ENCODE assay signal across 8 cellular contexts in the genomic region with DNA sequence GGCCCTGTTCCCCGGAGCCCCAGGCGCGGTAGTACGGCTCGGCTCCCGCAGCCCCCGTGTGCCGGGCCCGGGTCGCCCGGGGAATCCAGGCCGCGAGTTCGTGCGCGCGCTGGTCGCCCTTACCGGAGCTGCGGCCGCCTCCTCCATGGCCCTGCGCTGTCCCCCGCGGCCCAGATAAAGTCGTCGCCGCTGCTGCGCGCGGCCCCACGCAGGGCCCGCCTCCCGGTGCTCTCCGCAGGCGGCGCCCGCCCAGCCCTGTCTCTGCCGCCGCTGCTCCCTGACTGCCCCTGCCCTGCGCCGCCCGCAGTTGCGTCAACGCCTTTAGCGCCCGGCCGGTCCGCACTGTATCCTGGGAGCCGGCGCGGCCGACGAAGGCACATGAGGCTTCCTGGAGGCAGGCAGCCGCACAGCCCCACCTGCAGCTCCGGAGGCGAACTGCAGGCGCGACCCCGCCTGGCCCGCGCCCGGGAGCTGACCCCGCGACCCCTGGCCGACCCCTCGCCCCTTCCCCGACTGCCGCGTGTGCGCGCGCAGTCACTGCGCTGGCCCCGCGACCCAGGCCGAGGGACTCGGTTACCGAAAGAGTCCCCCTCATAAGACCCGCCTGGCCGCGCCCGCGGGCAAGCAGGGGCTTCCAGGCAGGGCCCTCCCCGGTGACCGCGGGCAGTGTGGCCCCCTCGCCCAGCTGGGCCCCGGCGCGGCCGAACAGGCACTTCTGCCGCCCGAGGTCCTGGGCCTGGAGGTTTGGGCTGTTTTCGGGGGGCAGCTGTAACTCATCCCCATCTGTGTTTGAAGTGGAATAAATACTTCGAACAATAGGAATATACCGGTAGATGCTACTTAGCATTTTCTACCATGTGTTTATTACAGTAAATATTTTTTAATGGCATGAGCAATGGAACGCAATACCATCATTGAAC.
DNase-seq lines count a peak whose midpoint lies in the region; ATAC-seq and TF ChIP-seq lines count a peak whose summit lies in the region.

No MANE protein-coding gene starts in this region.

- no peaks in the 10 kb centered on the region for H3K27me3 Mint-ChIP-seq in activated naive CD4-positive, alpha-beta T cell treated with anti-CD3 and anti-CD28 coated beads, Interleukin-2, amount 50 U/mL, for 24 hours
- H3K27me3 Mint-ChIP-seq in glutamatergic neuron (ENCODE audit: unreplicated experiment) = peaks cover 6% of the 10 kb centered on the region

- H4K20me1 ChIP-seq in osteoblast (ENCODE audit: insufficient read depth, low read length) = peaks cover 22% of the 10 kb centered on the region

- TF ChIP-seq POLR2A in NB4 (IDR thresholded peaks at IDR 0.05; ENCODE audit: extremely low read depth, insufficient read length) = peak; percentile 55

- peaks cover 5% of the 10 kb centered on the region for H3K36me3 Mint-ChIP-seq in activated naive CD4-positive, alpha-beta T cell treated with anti-CD3 and anti-CD28 coated beads, Interleukin-2, amount 50 U/mL, for 24 hours
- peaks cover under 1% of the 10 kb centered on the region for H3K36me3 Mint-ChIP-seq in glutamatergic neuron (ENCODE audit: unreplicated experiment)

- peaks cover 18% of the 10 kb centered on the region for H3K4me1 ChIP-seq in osteoblast (ENCODE audit: insufficient read depth, low read length)
- peaks cover 17 to 19% of the 10 kb centered on the region in 2 donors for H3K4me1 ChIP-seq in thoracic aorta (ENCODE audit: control insufficient read depth in 1 of 2, low read depth in 2 of 2)

- H2AFZ ChIP-seq in osteoblast (ENCODE audit: low read length) = peak overlapping the region; percentile 89

- ATAC-seq in HG02571 (IDR thresholded peaks at IDR 0.05; ENCODE audit: unreplicated experiment) (peak; percentile 89), thoracic aorta (ENCODE audit: insufficient number of reproducible peaks, low FRiP score, low read depth) (peak; percentile 71)

- peak overlapping the region; percentile 97 for H3K4me2 ChIP-seq in osteoblast (ENCODE audit: insufficient read depth, low read length)

- DNase-seq in GM10266 (ENCODE audit: extremely low spot score) (peak; percentile 91), NB4 (ENCODE audit: low read depth) (peak; percentile 98), SK-N-DZ (ENCODE audit: low spot score) (peak; percentile 91), glutamatergic neuron (peak; percentile 96), osteoblast (ENCODE audit: insufficient read length, low spot score, missing footprints) (peak; percentile 99), thoracic aorta (ENCODE audit: low spot score) (peak; percentile 77)

- no peaks in the 10 kb centered on the region for H3K27me3 ChIP-seq in osteoblast (ENCODE audit: insufficient read depth, low read length)
- H3K27me3 ChIP-seq in thoracic aorta (replicated peaks; ENCODE audit: insufficient read depth) = no peaks in the 10 kb centered on the region

- H3K9me3 Mint-ChIP-seq in activated naive CD4-positive, alpha-beta T cell treated with anti-CD3 and anti-CD28 coated beads, Interleukin-2, amount 50 U/mL, for 24 hours = no peaks in the 10 kb centered on the region
- H3K9me3 Mint-ChIP-seq in glutamatergic neuron (ENCODE audit: unreplicated experiment) = peaks cover 1% of the 10 kb centered on the region

- H3K27ac ChIP-seq in osteoblast (ENCODE audit: low read depth, low read length) (peak overlapping the region; percentile 60), thoracic aorta (peak overlapping the region; percentile 77 to 89)

- peaks cover 33% of the 10 kb centered on the region for H3K79me2 ChIP-seq in osteoblast (ENCODE audit: insufficient read depth, low read length)

- H3K36me3 ChIP-seq in osteoblast (ENCODE audit: insufficient read depth, low read length) (peaks cover 19% of the 10 kb centered on the region), thoracic aorta (peaks cover 14% of the 10 kb centered on the region)

- TF ChIP-seq CTCF in GM10266 (IDR thresholded peaks at IDR 0.05; ENCODE audit: control insufficient read depth, insufficient read depth, low read depth, missing control alignments) (peak; percentile 92), NB4 (IDR thresholded peaks at IDR 0.05; ENCODE audit: low read depth, low read length) (peak; percentile 69), glutamatergic neuron (IDR thresholded peaks at IDR 0.05; ENCODE audit: partially characterized antibody, unreplicated experiment) (peak; percentile 92), osteoblast (IDR thresholded peaks at IDR 0.05; ENCODE audit: extremely low read depth, low read depth, low read length) (peak; percentile 59), thoracic aorta (IDR thresholded peaks at IDR 0.05) (peak; percentile 95)

- H3K4me3 ChIP-seq in NB4 (ENCODE audit: low read depth, low read length) (peak overlapping the region; percentile 88), osteoblast (ENCODE audit: insufficient read depth, low read length) (peak overlapping the region; percentile 90), thoracic aorta (peak overlapping the region; percentile 97)

- H3K4me3 Mint-ChIP-seq in activated naive CD4-positive, alpha-beta T cell treated with anti-CD3 and anti-CD28 coated beads, Interleukin-2, amount 50 U/mL, for 24 hours = peak overlapping the region; percentile 92
- H3K4me3 Mint-ChIP-seq in glutamatergic neuron (ENCODE audit: unreplicated experiment) = peak overlapping the region; percentile 86

- H3K9me3 ChIP-seq in osteoblast (ENCODE audit: low read depth, low read length) = no peaks in the 10 kb centered on the region
- H3K9me3 ChIP-seq in thoracic aorta = no peaks in the 10 kb centered on the region

- H3K4me1 Mint-ChIP-seq in activated naive CD4-positive, alpha-beta T cell treated with anti-CD3 and anti-CD28 coated beads, Interleukin-2, amount 50 U/mL, for 24 hours = peaks cover 44% of the 10 kb centered on the region
- peaks cover 7% of the 10 kb centered on the region for H3K4me1 Mint-ChIP-seq in glutamatergic neuron (ENCODE audit: low read depth, unreplicated experiment)

- H3K27ac Mint-ChIP-seq in activated naive CD4-positive, alpha-beta T cell treated with anti-CD3 and anti-CD28 coated beads, Interleukin-2, amount 50 U/mL, for 24 hours = peak overlapping the region; percentile 91
- no peak overlapping the region for H3K27ac Mint-ChIP-seq in glutamatergic neuron (ENCODE audit: unreplicated experiment)

Comparison
In these comparisons a context has a peak if more than half of its experiments do, and no peak if none do; other contexts are left out.
1. Peak in every context shown above with its lines: DNase-seq, ATAC-seq, H3K4me3 ChIP-seq and H3K27ac ChIP-seq.